Comparison of ENCODE assay signal across 11 cellular contexts in genomic region chr4:184329235-184330007, GRCh38.
DNase-seq lines count a peak whose midpoint lies in the region; ATAC-seq lines count a peak whose summit lies in the region.
"Had no signal": no experiment of that assay in that cellular context is flagged by ENCODE, and none has a peak within 500 bp of the region (broad histone marks: within the 10 kb centered on the region; RNA-seq: fewer than 3 reads in every experiment).

No MANE protein-coding gene starts in this region.

- no peak for ATAC-seq in T-helper 17 cell
- ATAC-seq in left colon, result peak; percentile 67
- no peak for ATAC-seq in GM21528 (IDR thresholded peaks at IDR 0.05; ENCODE audit: low FRiP score, unreplicated experiment)
- no peak for ATAC-seq in GM21447 (IDR thresholded peaks at IDR 0.05; ENCODE audit: unreplicated experiment)
- ATAC-seq: WTC11 had no signal

- H3K9me3 ChIP-seq in T-helper 17 cell (ENCODE audit: control insufficient read depth, low read length, poor library complexity, severe bottlenecking), result no peaks in the 10 kb centered on the region
- H3K9me3 ChIP-seq in stomach smooth muscle (ENCODE audit: control insufficient read depth in 2 of 2, low read length in 2 of 2), result no peaks in the 10 kb centered on the region

- H3K9ac ChIP-seq in stomach smooth muscle (ENCODE audit: low read length in 2 of 2), result no peak overlapping the region

- H3K27ac ChIP-seq in stomach smooth muscle (ENCODE audit: low read length), result peak overlapping the region; percentile 80
- H3K27ac ChIP-seq: 22Rv1 had no signal

- H3K27me3 ChIP-seq in stomach smooth muscle (ENCODE audit: control insufficient read depth in 1 of 2, insufficient read depth in 2 of 2, low read length in 2 of 2), result no peaks in the 10 kb centered on the region

- H3K27ac Mint-ChIP-seq in T-helper 17 cell, result peak overlapping the region; percentile 66
- H3K27ac Mint-ChIP-seq: WTC11 had no signal

- H3K4me3 ChIP-seq in stomach smooth muscle (ENCODE audit: low read length in 2 of 2), result no peak overlapping the region

- intact Hi-C loops in left colon (cut with DNase I, micrococcal nuclease), result no loop called here

- no peak overlapping the region for H3K4me3 Mint-ChIP-seq in T-helper 17 cell
- H3K4me3 Mint-ChIP-seq: WTC11 had no signal

- peaks cover 20% of the 10 kb centered on the region for H3K4me1 ChIP-seq in stomach smooth muscle (ENCODE audit: control insufficient read depth, insufficient read depth, low read length)

- DNase-seq in DMS53 (lab: John Stamatoyannopoulos, UW), result peak; percentile 16
- no peak for DNase-seq in DMS53 treated with DMSO at 0.1 percent for 48 hours (lab: John Stamatoyannopoulos, UW; ENCODE audit: unreplicated experiment)
- no peak for DNase-seq in T-helper 17 cell
- no peak for DNase-seq in left colon
- no peak for DNase-seq in A172 (ENCODE audit: low spot score)
- DNase-seq: DMS 273 treated with DMSO at 0.1 percent for 48 hours had no signal

- H3K36me3 Mint-ChIP-seq in T-helper 17 cell (ENCODE audit: low read depth), result no peaks in the 10 kb centered on the region

- H3K27me3 Mint-ChIP-seq in T-helper 17 cell, result no peaks in the 10 kb centered on the region

- peaks cover 4% of the 10 kb centered on the region for H3K4me1 Mint-ChIP-seq in T-helper 17 cell

- H3K36me3 ChIP-seq in stomach smooth muscle (ENCODE audit: control insufficient read depth in 2 of 2, insufficient read depth in 2 of 2, low read length in 2 of 2), result no peaks in the 10 kb centered on the region
